Comparison of ENCODE assay signal across 15 cellular contexts in the genomic region with DNA sequence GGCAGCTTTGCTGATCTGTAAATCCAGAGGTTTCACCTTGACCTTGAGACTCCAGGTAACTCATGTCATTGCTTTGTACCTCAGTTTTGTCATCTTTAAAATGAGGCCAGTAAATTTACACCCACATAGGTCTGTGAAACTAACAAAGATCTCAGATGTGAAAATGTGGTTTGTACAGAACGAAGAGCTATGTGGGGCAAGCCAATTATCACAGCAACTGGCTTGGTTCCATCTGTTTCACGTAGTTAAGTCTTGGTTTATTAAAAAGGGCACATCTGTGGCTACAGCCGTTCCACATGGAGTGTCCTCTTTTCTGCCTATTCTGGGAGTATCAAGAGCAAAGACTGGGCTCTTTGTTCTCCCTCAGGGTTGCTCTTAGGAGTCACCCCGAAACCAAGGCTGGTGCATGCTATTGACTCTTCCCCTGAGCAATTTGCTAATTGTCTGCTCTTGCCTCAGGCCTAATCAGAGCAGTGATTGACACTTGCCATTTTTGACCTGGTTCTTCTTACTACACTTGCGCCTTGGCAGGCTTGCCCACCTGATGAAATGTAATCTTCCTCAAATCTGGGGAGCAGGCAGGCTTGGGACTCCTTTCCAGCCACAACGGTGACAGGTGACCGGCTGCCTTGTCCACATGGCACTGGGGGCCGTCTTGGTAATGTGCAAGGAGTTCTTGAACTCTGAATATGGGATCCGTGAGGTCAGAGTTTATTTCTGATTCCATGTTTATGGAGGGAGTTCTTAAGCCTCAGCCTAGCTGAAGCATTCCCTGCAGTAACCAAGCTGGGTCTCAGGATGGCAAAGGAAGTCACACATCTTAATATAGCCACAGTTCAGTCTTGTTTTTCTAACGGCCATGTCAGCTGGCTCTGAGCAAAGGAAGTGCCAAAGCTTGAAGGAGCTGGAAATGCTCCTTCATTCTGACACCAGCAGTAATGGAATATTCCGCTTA. TPM values are rescaled to one million over a fixed set of nuclear protein-coding genes. Genes with fewer than 3 reads are reported as not detected.
DNase-seq lines count a peak whose midpoint lies in the region; ATAC-seq, FAIRE-seq and TF ChIP-seq lines count a peak whose summit lies in the region.
"Had no signal": no experiment of that assay in that cellular context is flagged by ENCODE, and none has a peak within 500 bp of the region (broad histone marks: within the 10 kb centered on the region; RNA-seq: fewer than 3 reads in every experiment).

No MANE protein-coding gene starts in this region.

- H3K4me3 ChIP-seq in ascending aorta (no peak overlapping the region), gastrocnemius medialis (peak overlapping the region in 2 of 4 donors; percentile 11 to 13), vagina (no peak overlapping the region)

- peaks cover 0 to 4% of the 10 kb centered on the region in 2 donors for H3K36me3 ChIP-seq in ascending aorta
- peaks cover 0 to 7% of the 10 kb centered on the region in 2 donors for H3K36me3 ChIP-seq in gastrocnemius medialis
- no peaks in the 10 kb centered on the region for H3K36me3 ChIP-seq in vagina

- peak; percentile 38 for FAIRE-seq in GM12891 (lab: Jason Lieb, UNC)

- peak overlapping the region; percentile 68 to 86 for H3K27ac ChIP-seq in ascending aorta
- peak overlapping the region; percentile 85 to 95 (median 90) for H3K27ac ChIP-seq in gastrocnemius medialis
- no peak overlapping the region for H3K27ac ChIP-seq in vagina

- no peak for DNase-seq in GM12891 (ENCODE audit: insufficient read length, low spot score)
- peak in 1 of 2 donors; percentile 19 for DNase-seq in ascending aorta (ENCODE audit: low spot score in 2 of 2)
- peak; percentile 66 to 86 for DNase-seq in gastrocnemius medialis
- DNase-seq in vagina (ENCODE audit: extremely low spot score in 2 of 2) = no peak
- DNase-seq in stimulated activated CD4-positive, alpha-beta T cell treated with anti-CD3 and anti-CD28 coated beads, Interleukin-15, amount 100 ng/mL, for 24 hours = no peak
- DNase-seq: amygdala, dermis blood vessel endothelial cell, hypothalamus, NCI-H2227 treated with DMSO at 0.1 percent for 48 hours, PC-3, SW 1271 had no signal

- peak; percentile 52 for ATAC-seq in HG02678 (IDR thresholded peaks at IDR 0.05; ENCODE audit: unreplicated experiment)
- ATAC-seq in gastrocnemius medialis = peak; percentile 97
- ATAC-seq in HG02763 (IDR thresholded peaks at IDR 0.05; ENCODE audit: unreplicated experiment) = no peak
- no peak for ATAC-seq in HG03565 (IDR thresholded peaks at IDR 0.05; ENCODE audit: unreplicated experiment)
- ATAC-seq: activated CD4-positive, CD25-positive, alpha-beta regulatory T cell treated with anti-CD3 and anti-CD28 coated beads, Interleukin-2, amount 50 U/mL, for 24 hours; PC-3 had no signal

- H3K27me3 ChIP-seq in ascending aorta (no peaks in the 10 kb centered on the region), gastrocnemius medialis (no peaks in the 10 kb centered on the region), vagina (no peaks in the 10 kb centered on the region)

- TF ChIP-seq POLR2A in GM12891 (IDR thresholded peaks at IDR 0.05; ENCODE audit: low read depth, low read length) (no peak), gastrocnemius medialis (IDR thresholded peaks at IDR 0.05) (peak in 1 of 2 donors; percentile 54), vagina (IDR thresholded peaks at IDR 0.05) (no peak)

- intact Hi-C loops in ascending aorta (cut with DNase I) = no loop called here
- intact Hi-C loops in gastrocnemius medialis (cut with DNase I; ENCODE audit: low total_unique reads) = loop anchor here (1.0 to 2.0 kb wide), 2 partner anchors 37 to 90 kb away; no protein-coding TSS in a partner anchor
- intact Hi-C loops in vagina (cut with DNase I) = no loop called here

- H3K9me3 ChIP-seq in ascending aorta (no peaks in the 10 kb centered on the region), gastrocnemius medialis (no peaks in the 10 kb centered on the region), vagina (no peaks in the 10 kb centered on the region)

- no peak for TF ChIP-seq CTCF in ascending aorta (IDR thresholded peaks at IDR 0.05)
- TF ChIP-seq CTCF in gastrocnemius medialis (IDR thresholded peaks at IDR 0.05 in 4 of 5, conservative IDR thresholded peaks at IDR 0.05 in 1 of 5) = no peak
- TF ChIP-seq CTCF in vagina (IDR thresholded peaks at IDR 0.05) = no peak

- in situ Hi-C loops in gastrocnemius medialis (cut with MboI; ENCODE audit: low sequenced_read_pairs in 4 of 4) = loop anchor here in 1 of 4 donors (10.0 kb wide), 1 partner anchor 87 kb away; no protein-coding TSS in a partner anchor

- H3K4me1 ChIP-seq in ascending aorta (peaks cover 0 to 3% of the 10 kb centered on the region in 2 donors), gastrocnemius medialis (peaks cover 12 to 16% of the 10 kb centered on the region in 2 donors), vagina (no peaks in the 10 kb centered on the region)

TF ChIP-seq in GM12891, 5 proteins besides CTCF, POLR2A, EP300 and RAD21:
- no peak for TF ChIP-seq PAX5 (IDR thresholded peaks at IDR 0.05; ENCODE audit: insufficient read depth, low read length, severe bottlenecking)
- TF ChIP-seq POLR2AphosphoS5 (IDR thresholded peaks at IDR 0.05; ENCODE audit: low read depth, low read length) = no peak
- TF ChIP-seq SPI1 (IDR thresholded peaks at IDR 0.05; ENCODE audit: low read depth, low read length) = no peak
- TF ChIP-seq TAF1 (IDR thresholded peaks at IDR 0.05; ENCODE audit: low read depth, low read length) = no peak
- no peak for TF ChIP-seq POU2F2 (IDR thresholded peaks at IDR 0.05; ENCODE audit: low read depth, low read length)

RNA-seq across cellular contexts. Expression of gene EAF1, which starts 40.1 kb away (rescaled TPM):
- polyA plus RNA-seq in GM12891 (2012; ENCODE audit: low read depth, missing spikeins) = 9.0 TPM
- total RNA-seq in ascending aorta = 5.2 TPM
- total RNA-seq in gastrocnemius medialis = 10 to 100 TPM in 2 of 4 donors, 1 to 10 TPM in 2; 9.4 to 17.3 (median 10.5) TPM
- total RNA-seq in vagina = 15.7 TPM

RNA-seq across cellular contexts. Expression of gene METTL6, which starts 40.2 kb away (rescaled TPM):
- 12.1 TPM for polyA plus RNA-seq in GM12891 (2012; ENCODE audit: low read depth, missing spikeins)
- total RNA-seq in ascending aorta (8.0 TPM), gastrocnemius medialis (10 to 100 TPM in 1 of 4 donors, 1 to 10 TPM in 3; 6.8 to 22.0 (median 7.8) TPM), vagina (13.8 TPM)

RNA-seq across cellular contexts. Expression of gene COLQ, which starts 54.0 kb away (rescaled TPM):
- polyA plus RNA-seq in GM12891 (2012; ENCODE audit: low read depth, missing spikeins) = 0.81 TPM
- total RNA-seq in ascending aorta (4.6 TPM), gastrocnemius medialis (1 to 10 TPM; 2.8 to 4.7 (median 3.0) TPM), vagina (12.8 TPM)

Comparison
In these comparisons a context has a peak if more than half of its experiments do, and no peak if none do; other contexts are left out.
1. DNase-seq: peak in gastrocnemius medialis (2 of 2); none in GM12891 (single experiment), vagina (0 of 2) and stimulated activated CD4-positive, alpha-beta T cell treated with anti-CD3 and anti-CD28 coated beads, Interleukin-15, amount 100 ng/mL, for 24 hours (single experiment).
2. ATAC-seq: peak in HG02678 (single experiment) and gastrocnemius medialis (2 of 2); none in HG02763 (single experiment) and HG03565 (single experiment).